2 cellular contexts compared by ENCODE assay signal in genomic region chr5:102666164-102666951, GRCh38.
A peak's percentile ranks its signal among the peaks of the same experiment; 100 is the strongest.
TF ChIP-seq lines count a peak whose summit lies in the region.

No MANE protein-coding gene starts in this region.

TF ChIP-seq in SK-N-SH, 30 proteins besides CTCF, POLR2A, EP300 and RAD21 (continued from another document):
- TF ChIP-seq PBX3 (IDR thresholded peaks at IDR 0.05) (peak; percentile 92), RXRA (IDR thresholded peaks at IDR 0.05; ENCODE audit: borderline replicate concordance, low read depth) (peak; percentile 43; the same call in 1 of the 2 replicates), MXI1 (IDR thresholded peaks at IDR 0.05; ENCODE audit: low read depth, low read length) (peak; percentile 85), FOSL2 (IDR thresholded peaks at IDR 0.05; ENCODE audit: borderline replicate concordance, low read depth) (peak; percentile 2; the same call in 1 of the 2 replicates), MEF2A (IDR thresholded peaks at IDR 0.05; ENCODE audit: borderline replicate concordance, low read depth) (peak; percentile 40; the same call in 1 of the 2 replicates), RCOR1 (IDR thresholded peaks at IDR 0.05; ENCODE audit: low read length) (no peak), NFIC (IDR thresholded peaks at IDR 0.05; ENCODE audit: borderline replicate concordance) (peak; percentile 55; the same call in 1 of the 2 replicates)
- TF ChIP-seq, protein P1, sequence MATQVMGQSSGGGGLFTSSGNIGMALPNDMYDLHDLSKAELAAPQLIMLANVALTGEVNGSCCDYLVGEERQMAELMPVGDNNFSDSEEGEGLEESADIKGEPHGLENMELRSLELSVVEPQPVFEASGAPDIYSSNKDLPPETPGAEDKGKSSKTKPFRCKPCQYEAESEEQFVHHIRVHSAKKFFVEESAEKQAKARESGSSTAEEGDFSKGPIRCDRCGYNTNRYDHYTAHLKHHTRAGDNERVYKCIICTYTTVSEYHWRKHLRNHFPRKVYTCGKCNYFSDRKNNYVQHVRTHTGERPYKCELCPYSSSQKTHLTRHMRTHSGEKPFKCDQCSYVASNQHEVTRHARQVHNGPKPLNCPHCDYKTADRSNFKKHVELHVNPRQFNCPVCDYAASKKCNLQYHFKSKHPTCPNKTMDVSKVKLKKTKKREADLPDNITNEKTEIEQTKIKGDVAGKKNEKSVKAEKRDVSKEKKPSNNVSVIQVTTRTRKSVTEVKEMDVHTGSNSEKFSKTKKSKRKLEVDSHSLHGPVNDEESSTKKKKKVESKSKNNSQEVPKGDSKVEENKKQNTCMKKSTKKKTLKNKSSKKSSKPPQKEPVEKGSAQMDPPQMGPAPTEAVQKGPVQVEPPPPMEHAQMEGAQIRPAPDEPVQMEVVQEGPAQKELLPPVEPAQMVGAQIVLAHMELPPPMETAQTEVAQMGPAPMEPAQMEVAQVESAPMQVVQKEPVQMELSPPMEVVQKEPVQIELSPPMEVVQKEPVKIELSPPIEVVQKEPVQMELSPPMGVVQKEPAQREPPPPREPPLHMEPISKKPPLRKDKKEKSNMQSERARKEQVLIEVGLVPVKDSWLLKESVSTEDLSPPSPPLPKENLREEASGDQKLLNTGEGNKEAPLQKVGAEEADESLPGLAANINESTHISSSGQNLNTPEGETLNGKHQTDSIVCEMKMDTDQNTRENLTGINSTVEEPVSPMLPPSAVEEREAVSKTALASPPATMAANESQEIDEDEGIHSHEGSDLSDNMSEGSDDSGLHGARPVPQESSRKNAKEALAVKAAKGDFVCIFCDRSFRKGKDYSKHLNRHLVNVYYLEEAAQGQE (IDR thresholded peaks at IDR 0.05; ENCODE audit: low read depth, low read length) = no peak

TF ChIP-seq in HepG2, 621 proteins besides CTCF, POLR2A, EP300 and RAD21 (continued from another document):
- TF ChIP-seq, protein P2, sequence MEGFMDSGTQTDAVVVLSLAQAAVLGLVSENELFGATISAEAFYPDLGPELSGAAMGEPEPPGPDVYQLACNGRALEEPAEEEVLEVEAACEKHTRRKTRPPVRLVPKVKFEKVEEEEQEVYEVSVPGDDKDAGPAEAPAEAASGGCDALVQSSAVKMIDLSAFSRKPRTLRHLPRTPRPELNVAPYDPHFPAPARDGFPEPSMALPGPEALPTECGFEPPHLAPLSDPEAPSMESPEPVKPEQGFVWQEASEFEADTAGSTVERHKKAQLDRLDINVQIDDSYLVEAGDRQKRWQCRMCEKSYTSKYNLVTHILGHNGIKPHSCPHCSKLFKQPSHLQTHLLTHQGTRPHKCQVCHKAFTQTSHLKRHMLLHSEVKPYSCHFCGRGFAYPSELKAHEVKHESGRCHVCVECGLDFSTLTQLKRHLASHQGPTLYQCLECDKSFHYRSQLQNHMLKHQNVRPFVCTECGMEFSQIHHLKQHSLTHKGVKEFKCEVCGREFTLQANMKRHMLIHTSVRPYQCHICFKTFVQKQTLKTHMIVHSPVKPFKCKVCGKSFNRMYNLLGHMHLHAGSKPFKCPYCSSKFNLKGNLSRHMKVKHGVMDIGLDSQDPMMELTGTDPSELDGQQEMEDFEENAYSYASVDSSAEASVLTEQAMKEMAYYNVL (CRISPR knock-in tag; IDR thresholded peaks at IDR 0.05; ENCODE audit: borderline replicate concordance) = no peak
